Comparison of ENCODE assay signal across 32 cellular contexts in the genomic region with DNA sequence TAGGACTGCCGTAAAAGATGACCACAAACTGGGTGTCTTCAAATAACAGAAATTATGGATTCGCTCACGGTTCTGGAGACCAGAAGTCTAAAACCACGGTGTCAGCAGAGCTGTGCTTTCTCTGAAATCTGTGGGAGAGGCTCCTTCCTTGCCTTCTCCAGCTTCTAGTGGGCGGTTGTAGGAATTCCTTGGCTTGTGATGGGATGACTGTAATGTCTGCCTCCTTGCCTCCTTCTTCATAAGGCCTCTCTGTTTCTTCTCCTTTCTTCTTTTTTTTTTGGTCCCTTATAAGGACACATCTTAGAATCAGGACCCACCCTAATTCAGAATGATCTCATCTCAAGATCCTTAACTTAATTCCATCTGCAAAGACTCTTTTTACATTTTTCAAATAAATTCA.
DNase-seq lines count a peak whose midpoint lies in the region; ATAC-seq and TF ChIP-seq lines count a peak whose summit lies in the region.
"Had no signal": no experiment of that assay in that cellular context is flagged by ENCODE, and none has a peak within 500 bp of the region (broad histone marks: within the 10 kb centered on the region; RNA-seq: fewer than 3 reads in every experiment).

No MANE protein-coding gene starts in this region.

- no peaks in the 10 kb centered on the region for H3K36me3 Mint-ChIP-seq in activated T-helper 1 cell treated with anti-CD3 and anti-CD28 coated beads, Interleukin-12 subunit alpha, Interleukin-12 subunit beta, Interleukin-2, Interleukin-4 antibody, amounts not matched to agents 30 ng/mL and 10 ng/mL and 1 ng/mL, durations not matched to agents 14 hours and 24 hours and 36 hours (ENCODE audit: low read depth)
- H3K36me3 Mint-ChIP-seq: CD8-positive, alpha-beta memory T cell; natural killer cell; stimulated activated memory B cell treated with anti-CD40 and anti-IgM and Interleukin-4, amounts not matched to agents 10 μg/mL and 1 μg/mL and 100 μg/mL, for 72 hours; T-cell; type B pancreatic cell had no signal

- no peaks in the 10 kb centered on the region for H3K4me1 Mint-ChIP-seq in activated T-helper 1 cell treated with anti-CD3 and anti-CD28 coated beads, Interleukin-12 subunit alpha, Interleukin-12 subunit beta, Interleukin-2, Interleukin-4 antibody, amounts not matched to agents 30 ng/mL and 10 ng/mL and 1 ng/mL, durations not matched to agents 14 hours and 24 hours and 36 hours (ENCODE audit: low read depth)
- H3K4me1 Mint-ChIP-seq: B cell; CD8-positive, alpha-beta memory T cell; natural killer cell; stimulated activated memory B cell treated with anti-CD40 and anti-IgM and Interleukin-4, amounts not matched to agents 10 μg/mL and 1 μg/mL and 100 μg/mL, for 72 hours; T-cell had no signal

- TF ChIP-seq POLR2A in vagina (IDR thresholded peaks at IDR 0.05) = no peak

- no peaks in the 10 kb centered on the region for H3K27me3 Mint-ChIP-seq in activated T-helper 1 cell treated with anti-CD3 and anti-CD28 coated beads, Interleukin-12 subunit alpha, Interleukin-12 subunit beta, Interleukin-2, Interleukin-4 antibody, amounts not matched to agents 30 ng/mL and 10 ng/mL and 1 ng/mL, durations not matched to agents 14 hours and 24 hours and 36 hours (ENCODE audit: insufficient read depth)
- H3K27me3 Mint-ChIP-seq: B cell; CD8-positive, alpha-beta memory T cell; dendritic cell treated with granulocyte-macrophage colony-stimulating factor and Interleukin-4, amounts not matched to agents 40 ng/mL and 50 ng/mL, for 4 days; stimulated activated memory B cell treated with anti-CD40 and anti-IgM and Interleukin-4, amounts not matched to agents 10 μg/mL and 1 μg/mL and 100 μg/mL, for 72 hours; T-cell had no signal

- no peaks in the 10 kb centered on the region for H3K9me3 Mint-ChIP-seq in activated T-helper 1 cell treated with anti-CD3 and anti-CD28 coated beads, Interleukin-12 subunit alpha, Interleukin-12 subunit beta, Interleukin-2, Interleukin-4 antibody, amounts not matched to agents 30 ng/mL and 10 ng/mL and 1 ng/mL, durations not matched to agents 14 hours and 24 hours and 36 hours
- H3K9me3 Mint-ChIP-seq: CD8-positive, alpha-beta memory T cell; dendritic cell treated with granulocyte-macrophage colony-stimulating factor and Interleukin-4, amounts not matched to agents 40 ng/mL and 50 ng/mL, for 4 days; GM23338; natural killer cell; T-cell; type B pancreatic cell had no signal

- H3K4me3 Mint-ChIP-seq in activated T-helper 1 cell treated with anti-CD3 and anti-CD28 coated beads, Interleukin-12 subunit alpha, Interleukin-12 subunit beta, Interleukin-2, Interleukin-4 antibody, amounts not matched to agents 30 ng/mL and 10 ng/mL and 1 ng/mL, durations not matched to agents 14 hours and 24 hours and 36 hours = no peak overlapping the region
- H3K4me3 Mint-ChIP-seq: B cell; CD8-positive, alpha-beta memory T cell; dendritic cell treated with granulocyte-macrophage colony-stimulating factor and Interleukin-4, amounts not matched to agents 40 ng/mL and 50 ng/mL, for 4 days; GM23338; natural killer cell; stimulated activated memory B cell treated with anti-CD40 and anti-IgM and Interleukin-4, amounts not matched to agents 10 μg/mL and 1 μg/mL and 100 μg/mL, for 72 hours; T-cell; type B pancreatic cell had no signal

- no peak overlapping the region for H3K27ac Mint-ChIP-seq in activated T-helper 1 cell treated with anti-CD3 and anti-CD28 coated beads, Interleukin-12 subunit alpha, Interleukin-12 subunit beta, Interleukin-2, Interleukin-4 antibody, amounts not matched to agents 30 ng/mL and 10 ng/mL and 1 ng/mL, durations not matched to agents 14 hours and 24 hours and 36 hours
- H3K27ac Mint-ChIP-seq: B cell; CD8-positive, alpha-beta memory T cell; dendritic cell treated with granulocyte-macrophage colony-stimulating factor and Interleukin-4, amounts not matched to agents 40 ng/mL and 50 ng/mL, for 4 days; GM23338; natural killer cell; stimulated activated memory B cell treated with anti-CD40 and anti-IgM and Interleukin-4, amounts not matched to agents 10 μg/mL and 1 μg/mL and 100 μg/mL, for 72 hours; T-cell; type B pancreatic cell had no signal

- no peaks in the 10 kb centered on the region for H3K27me3 ChIP-seq in vagina

- no peak overlapping the region for H3K4me3 ChIP-seq in vagina
- H3K4me3 ChIP-seq: GM23338, K562, lower lobe of right lung, prostate gland had no signal

- no peak for TF ChIP-seq CTCF in vagina (IDR thresholded peaks at IDR 0.05)

- ATAC-seq in GM18858 (IDR thresholded peaks at IDR 0.05; ENCODE audit: unreplicated experiment) = no peak
- ATAC-seq: GM23338; K562; lower lobe of right lung; natural killer cell; stimulated activated memory B cell treated with anti-CD40 and anti-IgM and Interleukin-4, amounts not matched to agents 10 μg/mL and 1 μg/mL and 100 μg/mL, for 72 hours; T-cell had no signal

- H3K27ac ChIP-seq in vagina = peak overlapping the region; percentile 20
- H3K27ac ChIP-seq: lower lobe of right lung, prostate gland, RWPE1, WERI-Rb-1 had no signal

- H3K36me3 ChIP-seq in vagina = no peaks in the 10 kb centered on the region
- H3K36me3 ChIP-seq: lower lobe of right lung, prostate gland, WERI-Rb-1 had no signal

- intact Hi-C loops in vagina (cut with DNase I) = no loop called here
- intact Hi-C loops in activated T-helper 1 cell treated with anti-CD3 and anti-CD28 coated beads, Interleukin-12 subunit alpha, Interleukin-12 subunit beta, Interleukin-2, Interleukin-4 antibody, amounts not matched to agents 30 ng/mL and 10 ng/mL and 1 ng/mL, durations not matched to agents 14 hours and 24 hours and 36 hours (cut with micrococcal nuclease) = no loop called here

- peak; percentile 30 for DNase-seq in Daoy (ENCODE audit: low read depth)
- DNase-seq in M059J (ENCODE audit: low read depth) = peak; percentile 42
- peak; percentile 43 for DNase-seq in fibroblast of peridontal ligament (ENCODE audit: extremely low read depth)
- DNase-seq in vagina (ENCODE audit: extremely low spot score in 2 of 2) = no peak
- DNase-seq in activated T-cell treated with anti-CD3 and anti-CD28 coated beads, Interleukin-2, amount 50 U/mL, for 48 hours = no peak
- no peak for DNase-seq in activated T-helper 1 cell treated with anti-CD3 and anti-CD28 coated beads, Interleukin-12 subunit alpha, Interleukin-12 subunit beta, Interleukin-2, Interleukin-4 antibody, amounts not matched to agents 30 ng/mL and 10 ng/mL and 1 ng/mL, durations not matched to agents 14 hours and 24 hours and 36 hours (ENCODE audit: low spot score)
- DNase-seq: activated CD4-positive, alpha-beta T cell treated with anti-CD3 and anti-CD28 coated beads for 4 hours; activated CD8-positive, alpha-beta memory T cell treated with anti-CD3 and anti-CD28 coated beads for 24 hours; activated effector memory CD4-positive, alpha-beta T cell treated with anti-CD3 and anti-CD28 coated beads, Interleukin-2, amount 50 U/mL, for 16 hours; activated T-cell treated with anti-CD3 and anti-CD28 coated beads for 4 hours; CD8-positive, alpha-beta memory T cell; central memory CD4-positive, alpha-beta T cell; DMS 273 treated with DMSO at 0.1 percent for 48 hours; erythroblast; lower lobe of right lung; natural killer cell; NCI-H1092 treated with DMSO at 0.1 percent for 48 hours; NCI-H187 treated with DMSO at 0.1 percent for 48 hours; NCI-H2171; NCI-H510A treated with DMSO at 0.1 percent for 48 hours; nucleus accumbens; T-cell; WERI-Rb-1 had no signal

- H3K4me1 ChIP-seq in vagina = no peaks in the 10 kb centered on the region
- H3K4me1 ChIP-seq: lower lobe of right lung, prostate gland had no signal

- no peaks in the 10 kb centered on the region for H3K9me3 ChIP-seq in vagina
- H3K9me3 ChIP-seq: lower lobe of right lung, prostate gland had no signal

Comparison
In these comparisons a context has a peak if more than half of its experiments do, and no peak if none do; other contexts are left out.
1. DNase-seq: peak in Daoy (single experiment), M059J (single experiment) and fibroblast of peridontal ligament (single experiment); none in vagina (0 of 2), activated T-cell treated with anti-CD3 and anti-CD28 coated beads, Interleukin-2, amount 50 U/mL, for 48 hours (0 of 2) and activated T-helper 1 cell treated with anti-CD3 and anti-CD28 coated beads, Interleukin-12 subunit alpha, Interleukin-12 subunit beta, Interleukin-2, Interleukin-4 antibody, amounts not matched to agents 30 ng/mL and 10 ng/mL and 1 ng/mL, durations not matched to agents 14 hours and 24 hours and 36 hours (single experiment).